Comparison of ENCODE assay signal across 1 cellular context in genomic region chr20:2692036-2692885, GRCh38.
TF ChIP-seq lines count a peak whose summit lies in the region.

Gene EBF4, plus strand, starts transcription at chr20:2692780. Its CDS starts 866 bp downstream, at chr20:2693646.

TF ChIP-seq in HepG2, 621 proteins besides CTCF, POLR2A, EP300 and RAD21 (continued from another document and continues in another):
- TF ChIP-seq ZNF280B (CRISPR knock-in tag; IDR thresholded peaks at IDR 0.05; ENCODE audit: borderline replicate concordance) (no peak), SP1 (IDR thresholded peaks at IDR 0.05) (no peak), SP1 (CRISPR knock-in tag; IDR thresholded peaks at IDR 0.05) (no peak), SNAI1 (CRISPR knock-in tag; IDR thresholded peaks at IDR 0.05; ENCODE audit: borderline replicate concordance) (no peak), FOSL2 (CRISPR knock-in tag; IDR thresholded peaks at IDR 0.05) (peak; percentile 39), RBM39 (IDR thresholded peaks at IDR 0.05; ENCODE audit: low read depth, low read length, poor library complexity, severe bottlenecking) (peak; percentile 40), ZSCAN30 (CRISPR knock-in tag; IDR thresholded peaks at IDR 0.05) (no peak), RNF2 (conservative IDR thresholded peaks at IDR 0.05; ENCODE audit: low read depth) (peak; percentile 84; the same call in 1 of the 2 replicates), NFE2 (CRISPR knock-in tag; IDR thresholded peaks at IDR 0.05) (no peak), ZNF615 (CRISPR knock-in tag; IDR thresholded peaks at IDR 0.05; ENCODE audit: borderline replicate concordance) (no peak), ZNF441 (CRISPR knock-in tag; IDR thresholded peaks at IDR 0.05; ENCODE audit: borderline replicate concordance) (no peak), ZNF83 (CRISPR knock-in tag; IDR thresholded peaks at IDR 0.05; ENCODE audit: borderline replicate concordance) (no peak; the same call in 1 of the 2 replicates), TOPORS (CRISPR knock-in tag; IDR thresholded peaks at IDR 0.05) (0 out of 2 replicates have a peak, but pooled peaks have one; percentile 53), ZBTB8A (CRISPR knock-in tag; IDR thresholded peaks at IDR 0.05; ENCODE audit: borderline replicate concordance, low read depth) (no peak), ZNF800 (CRISPR knock-in tag; IDR thresholded peaks at IDR 0.05) (peak; percentile 66; the same call in 1 of the 2 replicates), TBL1XR1 (IDR thresholded peaks at IDR 0.05; ENCODE audit: borderline replicate concordance, low read length, partially characterized antibody) (no peak), ZNF589 (CRISPR knock-in tag; conservative IDR thresholded peaks at IDR 0.05) (no peak), ZKSCAN8 (CRISPR knock-in tag; IDR thresholded peaks at IDR 0.05; ENCODE audit: borderline replicate concordance) (no peak), ZNF709 (CRISPR knock-in tag; IDR thresholded peaks at IDR 0.05) (no peak), ZIK1 (CRISPR knock-in tag; IDR thresholded peaks at IDR 0.05; ENCODE audit: borderline replicate concordance, low read depth) (peak; percentile 24; the same call in 1 of the 2 replicates), ZMAT3 (CRISPR knock-in tag; conservative IDR thresholded peaks at IDR 0.05) (peak; percentile 76; the same call in 1 of the 2 replicates), HMGA1 (CRISPR knock-in tag; conservative IDR thresholded peaks at IDR 0.05) (no peak), PRDM10 (CRISPR knock-in tag; IDR thresholded peaks at IDR 0.05; ENCODE audit: low read depth) (0 out of 2 replicates have a peak, but pooled peaks have one; percentile 31), ZNF788 (CRISPR knock-in tag; IDR thresholded peaks at IDR 0.05; ENCODE audit: borderline replicate concordance) (no peak), RXRB (CRISPR knock-in tag; IDR thresholded peaks at IDR 0.05; ENCODE audit: borderline replicate concordance) (peak; percentile 75), SALL1 (CRISPR knock-in tag; IDR thresholded peaks at IDR 0.05) (no peak; the same call in none of the 2 replicates), NR0B2 (CRISPR knock-in tag; IDR thresholded peaks at IDR 0.05) (no peak), ZNF280D (CRISPR knock-in tag; IDR thresholded peaks at IDR 0.05) (0 out of 2 replicates have a peak, but pooled peaks have one; percentile 36), ARHGAP35 (CRISPR knock-in tag; IDR thresholded peaks at IDR 0.05; ENCODE audit: borderline replicate concordance) (peak; percentile 86; the same call in 1 of the 2 replicates), ZSCAN21 (CRISPR knock-in tag; IDR thresholded peaks at IDR 0.05; ENCODE audit: borderline replicate concordance) (0 out of 2 replicates have a peak, but pooled peaks have one; percentile 8), HOXA3 (CRISPR knock-in tag; IDR thresholded peaks at IDR 0.05) (peak; percentile 14; the same call in 1 of the 2 replicates), ZNF331 (CRISPR knock-in tag; IDR thresholded peaks at IDR 0.05) (peak; percentile 55), ZNF569 (CRISPR knock-in tag; IDR thresholded peaks at IDR 0.05; ENCODE audit: borderline replicate concordance) (no peak), FOSL1 (CRISPR knock-in tag; IDR thresholded peaks at IDR 0.05; ENCODE audit: borderline replicate concordance) (no peak), PREB (CRISPR knock-in tag; IDR thresholded peaks at IDR 0.05) (no peak), ZNF274 (CRISPR knock-in tag; IDR thresholded peaks at IDR 0.05) (peak; percentile 39; the same call in 1 of the 2 replicates), ZNF34 (CRISPR knock-in tag; IDR thresholded peaks at IDR 0.05; ENCODE audit: borderline replicate concordance) (no peak), STAT5B (CRISPR knock-in tag; IDR thresholded peaks at IDR 0.05) (no peak), KDM2A (CRISPR knock-in tag; IDR thresholded peaks at IDR 0.05; ENCODE audit: borderline replicate concordance, low read depth) (peak; percentile 76), KMT2B (CRISPR knock-in tag; IDR thresholded peaks at IDR 0.05) (no peak; the same call in 1 of the 2 replicates), ZNF430 (CRISPR knock-in tag; IDR thresholded peaks at IDR 0.05) (peak; percentile 44; the same call in 1 of the 2 replicates), HDAC2 (CRISPR knock-in tag; IDR thresholded peaks at IDR 0.05) (peak; percentile 39; the same call in 1 of the 2 replicates), ZNF160 (CRISPR knock-in tag; IDR thresholded peaks at IDR 0.05) (no peak), ZNF781 (CRISPR knock-in tag; IDR thresholded peaks at IDR 0.05; ENCODE audit: borderline replicate concordance, not compliant biosample characterization) (peak; percentile 90), SRSF4 (IDR thresholded peaks at IDR 0.05; ENCODE audit: low read depth, low read length, poor library complexity, severe bottlenecking) (no peak), AKNA (CRISPR knock-in tag; IDR thresholded peaks at IDR 0.05; ENCODE audit: borderline replicate concordance) (no peak), ZNF484 (CRISPR knock-in tag; IDR thresholded peaks at IDR 0.05; ENCODE audit: borderline replicate concordance, low read depth) (0 out of 2 replicates have a peak, but pooled peaks have one; percentile 55), MBNL3 (CRISPR knock-in tag; conservative IDR thresholded peaks at IDR 0.05) (no peak), XBP1 (CRISPR knock-in tag; IDR thresholded peaks at IDR 0.05) (no peak), ZNF878 (CRISPR knock-in tag; IDR thresholded peaks at IDR 0.05) (no peak), ZNF17 (CRISPR knock-in tag; IDR thresholded peaks at IDR 0.05) (no peak), SIX4 (CRISPR knock-in tag; IDR thresholded peaks at IDR 0.05) (no peak), ZNF556 (CRISPR knock-in tag; IDR thresholded peaks at IDR 0.05; ENCODE audit: borderline replicate concordance) (no peak), NCOA2 (CRISPR knock-in tag; IDR thresholded peaks at IDR 0.05) (peak; percentile 44), ZNF207 (IDR thresholded peaks at IDR 0.05; ENCODE audit: borderline replicate concordance) (no peak)
